Comparison of ENCODE assay signal across 21 cellular contexts in genomic region chr18:53745228-53745967, GRCh38.
DNase-seq lines count a peak whose midpoint lies in the region; ATAC-seq and TF ChIP-seq lines count a peak whose summit lies in the region.
"Had no signal": no experiment of that assay in that cellular context is flagged by ENCODE, and none has a peak within 500 bp of the region (broad histone marks: within the 10 kb centered on the region; RNA-seq: fewer than 3 reads in every experiment).

No MANE protein-coding gene starts in this region.

- intact Hi-C loops in upper lobe of right lung (cut with DNase I), result no loop called here

- DNase-seq in DMS53 (lab: John Stamatoyannopoulos, UW) (peak; percentile 21), DMS53 treated with DMSO at 0.1 percent for 48 hours (lab: John Stamatoyannopoulos, UW; ENCODE audit: unreplicated experiment) (no peak), RWPE2 (ENCODE audit: low spot score) (no peak), fibroblast of pulmonary artery (ENCODE audit: low read depth) (peak; percentile 15), upper lobe of right lung (no peak), AG08396 (ENCODE audit: low spot score) (no peak), NCI-H82 (lab: John Stamatoyannopoulos, UW) (no peak)
- DNase-seq: activated CD4-positive, alpha-beta T cell treated with anti-CD3 and anti-CD28 coated beads for 4 hours; activated CD8-positive, alpha-beta memory T cell treated with anti-CD3 and anti-CD28 coated beads, Interleukin-2, amount 50 U/mL, for 48 hours; CD8-positive, alpha-beta memory T cell; mesendoderm; NCI-H187 treated with DMSO at 0.1 percent for 48 hours; NCI-H510A treated with DMSO at 0.1 percent for 48 hours; SK-N-SH; spleen; T1000; thyroid gland had no signal

- H3K27ac ChIP-seq in RWPE2 (ENCODE audit: poor library complexity, severe bottlenecking) (no peak overlapping the region), upper lobe of right lung (no peak overlapping the region)
- H3K27ac ChIP-seq: spleen, thyroid gland had no signal

- H3K27me3 ChIP-seq in RWPE2 (ENCODE audit: insufficient read depth, poor library complexity, severe bottlenecking), result no peaks in the 10 kb centered on the region
- no peaks in the 10 kb centered on the region for H3K27me3 ChIP-seq in upper lobe of right lung
- H3K27me3 ChIP-seq: spleen, thyroid gland had no signal

- H3K9me3 ChIP-seq in RWPE2 (ENCODE audit: severe bottlenecking), result no peaks in the 10 kb centered on the region
- H3K9me3 ChIP-seq in upper lobe of right lung, result no peaks in the 10 kb centered on the region
- H3K9me3 ChIP-seq: thyroid gland had no signal

- peak; percentile 71 for ATAC-seq in RWPE2 (ENCODE audit: low read depth)
- peak; percentile 90 for ATAC-seq in upper lobe of right lung
- no peak for ATAC-seq in HG03354 (IDR thresholded peaks at IDR 0.05; ENCODE audit: poor library complexity, severe bottlenecking, unreplicated experiment)
- ATAC-seq: GM12878; HepG2; natural killer cell treated with Interleukin-12 subunit alpha and Interleukin-12 subunit beta and Interleukin-15 and Interleukin-18, amount 100 ng/mL, for 72 hours had no signal

- no peaks in the 10 kb centered on the region for H3K36me3 ChIP-seq in RWPE2 (ENCODE audit: low read depth)
- no peaks in the 10 kb centered on the region for H3K36me3 ChIP-seq in upper lobe of right lung
- H3K36me3 ChIP-seq: spleen, thyroid gland had no signal

- TF ChIP-seq CTCF in RWPE2 (IDR thresholded peaks at IDR 0.05; ENCODE audit: poor library complexity, severe bottlenecking) (no peak), fibroblast of pulmonary artery (IDR thresholded peaks at IDR 0.05; ENCODE audit: low read length, missing control alignments) (no peak), upper lobe of right lung (IDR thresholded peaks at IDR 0.05) (no peak)

- peaks cover 6% of the 10 kb centered on the region for H3K4me1 ChIP-seq in RWPE2 (ENCODE audit: insufficient read depth, poor library complexity, severe bottlenecking)
- no peaks in the 10 kb centered on the region for H3K4me1 ChIP-seq in upper lobe of right lung
- H3K4me1 ChIP-seq: spleen, thyroid gland had no signal

- H3K4me3 ChIP-seq in RWPE2 (ENCODE audit: severe bottlenecking) (no peak overlapping the region), fibroblast of pulmonary artery (replicated peaks; ENCODE audit: low read depth, low read length) (no peak overlapping the region), upper lobe of right lung (no peak overlapping the region)
- H3K4me3 ChIP-seq: GM12878, spleen, thyroid gland had no signal

Comparison
In these comparisons a context has a peak if more than half of its experiments do, and no peak if none do; other contexts are left out.
1. DNase-seq: peak in DMS53 (single experiment) and fibroblast of pulmonary artery (single experiment); none in DMS53 treated with DMSO at 0.1 percent for 48 hours (single experiment), RWPE2 (single experiment), upper lobe of right lung (single experiment), AG08396 (single experiment) and NCI-H82 (single experiment).